ENCODE assay signal across 14 cellular contexts in the genomic region with DNA sequence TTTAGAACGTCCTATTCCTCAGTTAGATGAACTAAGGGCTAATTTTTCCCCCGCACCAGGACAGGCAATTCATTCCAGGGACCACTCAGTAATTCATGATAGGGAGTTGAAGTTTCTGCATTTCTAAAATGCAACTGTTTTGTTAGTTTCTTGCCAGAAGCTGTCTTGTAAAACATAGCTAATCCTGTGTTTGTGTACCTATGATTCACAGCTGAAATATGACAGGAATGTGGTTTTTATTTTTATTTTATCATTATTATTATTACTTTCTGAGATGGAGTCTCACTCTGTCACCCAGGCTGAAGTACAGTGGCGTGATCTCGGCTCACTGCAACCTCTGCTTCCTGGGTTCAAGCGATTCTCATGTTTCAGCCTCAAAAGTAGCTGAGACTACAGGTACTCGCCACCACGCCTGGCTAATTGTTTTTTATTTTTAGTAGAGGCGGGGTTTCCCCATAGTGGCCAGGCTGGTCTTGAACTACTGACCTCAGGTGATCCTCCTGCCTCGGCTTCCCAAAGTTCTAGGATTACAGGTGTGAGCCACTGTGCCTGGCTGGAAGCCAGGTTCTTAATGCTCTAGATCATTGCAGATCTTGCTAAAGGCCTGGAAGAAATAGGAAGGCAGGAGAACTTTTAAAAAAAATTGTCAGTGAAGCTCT.
DNase-seq lines count a peak whose midpoint lies in the region; ATAC-seq and TF ChIP-seq lines count a peak whose summit lies in the region.
"Had no signal": no experiment of that assay in that cellular context is flagged by ENCODE, and none has a peak within 500 bp of the region (broad histone marks: within the 10 kb centered on the region; RNA-seq: fewer than 3 reads in every experiment).

No MANE protein-coding gene starts in this region.

- H3K4me3 Mint-ChIP-seq in T-helper 17 cell = no peak overlapping the region
- H3K4me3 Mint-ChIP-seq: activated CD8-positive, alpha-beta T cell treated with anti-CD3 and anti-CD28 coated beads, Interleukin-2, amount 10 ng/mL, durations not matched to agents 7 days and 5 days; activated naive CD4-positive, alpha-beta T cell treated with anti-CD3 and anti-CD28 coated beads for 36 hours; stimulated activated effector memory CD8-positive, alpha-beta T cell treated with anti-CD3 and anti-CD28 coated beads, Interleukin-12 subunit alpha, Interleukin-12 subunit beta, amount 100 ng/mL, for 72 hours had no signal

- TF ChIP-seq POLR2A in sigmoid colon (IDR thresholded peaks at IDR 0.05) = no peak

- TF ChIP-seq EP300 in sigmoid colon (IDR thresholded peaks at IDR 0.05) = no peak

- H3K4me1 ChIP-seq in KMS-11 (ENCODE audit: low read depth, poor library complexity, severe bottlenecking) (peaks cover 22% of the 10 kb centered on the region), sigmoid colon (no peaks in the 10 kb centered on the region)
- H3K4me1 ChIP-seq: BE2C had no signal

- H3K36me3 ChIP-seq in KMS-11 (ENCODE audit: insufficient read depth) (no peaks in the 10 kb centered on the region), sigmoid colon (no peaks in the 10 kb centered on the region)
- H3K36me3 ChIP-seq: BE2C had no signal

- intact Hi-C loops in sigmoid colon (cut with DNase I) = no loop called here

- no peaks in the 10 kb centered on the region for H3K4me1 Mint-ChIP-seq in T-helper 17 cell
- H3K4me1 Mint-ChIP-seq: stimulated activated effector memory CD8-positive, alpha-beta T cell treated with anti-CD3 and anti-CD28 coated beads, Interleukin-12 subunit alpha, Interleukin-12 subunit beta, amount 100 ng/mL, for 72 hours had no signal

- H3K4me3 ChIP-seq in AG10803 (ENCODE audit: low read length) (no peak overlapping the region), KMS-11 (IDR thresholded peaks at IDR 0.05; ENCODE audit: insufficient read depth, low read depth, low read length) (no peak overlapping the region), cardiac fibroblast (replicated peaks in 1 of 2; ENCODE audit: low read depth in 2 of 2, low read length in 2 of 2) (no peak overlapping the region), sigmoid colon (no peak overlapping the region)

- ATAC-seq in HG03135 (IDR thresholded peaks at IDR 0.05; ENCODE audit: unreplicated experiment) (no peak), T-helper 17 cell (no peak)
- ATAC-seq: activated CD8-positive, alpha-beta T cell treated with anti-CD3 and anti-CD28 coated beads, Interleukin-2, amount 10 ng/mL, durations not matched to agents 7 days and 5 days; stimulated activated effector memory CD8-positive, alpha-beta T cell treated with anti-CD3 and anti-CD28 coated beads, Interleukin-12 subunit alpha, Interleukin-12 subunit beta, amount 100 ng/mL, for 72 hours had no signal

- DNase-seq in AG10803 (ENCODE audit: low read depth) = peak; percentile 24
- peak; percentile 42 to 72 for DNase-seq in cardiac fibroblast (ENCODE audit: low read depth in 2 of 2)
- peak; percentile 55 for DNase-seq in kidney tubule cell (ENCODE audit: low spot score)
- no peak for DNase-seq in sigmoid colon
- no peak for DNase-seq in NCI-H2029 (lab: John Stamatoyannopoulos, UW)
- no peak for DNase-seq in T-helper 17 cell
- DNase-seq: activated CD8-positive, alpha-beta T cell treated with anti-CD3 and anti-CD28 coated beads, Interleukin-2, amount 10 ng/mL, durations not matched to agents 7 days and 5 days; activated naive CD4-positive, alpha-beta T cell treated with anti-CD3 and anti-CD28 coated beads for 36 hours; BE2C; NCI-H1092 treated with DMSO at 0.1 percent for 48 hours; NCI-H524 had no signal

- H3K4me2 ChIP-seq in KMS-11 = peak overlapping the region; percentile 58

- 0 out of 2 replicates have a peak overlapping the region, but pooled peaks have one; percentile 32 for H2AFZ ChIP-seq in KMS-11 (ENCODE audit: low read depth)

- H3K27me3 ChIP-seq in KMS-11 (ENCODE audit: insufficient read depth, low read depth) (no peaks in the 10 kb centered on the region), sigmoid colon (peaks cover 0 to 3% (median 0%) of the 10 kb centered on the region in 3 donors)
- H3K27me3 ChIP-seq: BE2C had no signal

- no peaks in the 10 kb centered on the region for H3K79me2 ChIP-seq in KMS-11 (ENCODE audit: insufficient read depth, low read depth)

- no peak overlapping the region for H3K27ac Mint-ChIP-seq in T-helper 17 cell
- H3K27ac Mint-ChIP-seq: activated CD8-positive, alpha-beta T cell treated with anti-CD3 and anti-CD28 coated beads, Interleukin-2, amount 10 ng/mL, durations not matched to agents 7 days and 5 days; activated naive CD4-positive, alpha-beta T cell treated with anti-CD3 and anti-CD28 coated beads for 36 hours; stimulated activated effector memory CD8-positive, alpha-beta T cell treated with anti-CD3 and anti-CD28 coated beads, Interleukin-12 subunit alpha, Interleukin-12 subunit beta, amount 100 ng/mL, for 72 hours had no signal

- no peak overlapping the region for H3K27ac ChIP-seq in KMS-11
- no peak overlapping the region for H3K27ac ChIP-seq in sigmoid colon

- H3K27me3 Mint-ChIP-seq in T-helper 17 cell = peaks cover 53% of the 10 kb centered on the region

- H3K9ac ChIP-seq in KMS-11 = no peak overlapping the region

- TF ChIP-seq CTCF in AG10803 (conservative IDR thresholded peaks at IDR 0.05; ENCODE audit: low read length) (no peak), KMS-11 (conservative IDR thresholded peaks at IDR 0.05; ENCODE audit: low read depth, low read length) (no peak), cardiac fibroblast (IDR thresholded peaks at IDR 0.05; ENCODE audit: low read depth, low read length) (no peak), sigmoid colon (IDR thresholded peaks at IDR 0.05) (no peak)

- WGBS in sigmoid colon, 2 donors = 60 to 76% methylated on average over 9 of the region's 9 CpGs

- H3K9me3 ChIP-seq in sigmoid colon (no peaks in the 10 kb centered on the region), T-helper 17 cell (ENCODE audit: control insufficient read depth, low read length, poor library complexity, severe bottlenecking) (no peaks in the 10 kb centered on the region)
- H3K9me3 ChIP-seq: BE2C had no signal

- H4K20me1 ChIP-seq in KMS-11 (ENCODE audit: insufficient read depth) = no peaks in the 10 kb centered on the region

- H3K36me3 Mint-ChIP-seq in T-helper 17 cell (ENCODE audit: low read depth) = no peaks in the 10 kb centered on the region
- H3K36me3 Mint-ChIP-seq: stimulated activated effector memory CD8-positive, alpha-beta T cell treated with anti-CD3 and anti-CD28 coated beads, Interleukin-12 subunit alpha, Interleukin-12 subunit beta, amount 100 ng/mL, for 72 hours had no signal

Comparison
In these comparisons a context has a peak if more than half of its experiments do, and no peak if none do; other contexts are left out.
1. DNase-seq: peak in AG10803 (single experiment), cardiac fibroblast (2 of 2) and kidney tubule cell (single experiment); none in sigmoid colon (single experiment), NCI-H2029 (single experiment) and T-helper 17 cell (0 of 3).